ENCODE assay signal across 20 cellular contexts in genomic region chr19:6071840-6072239, GRCh38. TPM values are rescaled to one million over a fixed set of nuclear protein-coding genes. Genes with fewer than 3 reads are reported as not detected.
DNase-seq lines count a peak whose midpoint lies in the region; ATAC-seq and TF ChIP-seq lines count a peak whose summit lies in the region.
"Had no signal": no experiment of that assay in that cellular context is flagged by ENCODE, and none has a peak within 500 bp of the region (broad histone marks: within the 10 kb centered on the region; RNA-seq: fewer than 3 reads in every experiment).

No MANE protein-coding gene starts in this region.

- H3K9me3 ChIP-seq in esophagus squamous epithelium (no peaks in the 10 kb centered on the region), upper lobe of right lung (no peaks in the 10 kb centered on the region)

- peaks cover 13 to 51% (median 29%) of the 10 kb centered on the region in 3 donors for H3K4me1 ChIP-seq in esophagus squamous epithelium
- H3K4me1 ChIP-seq in upper lobe of right lung: peaks cover 27% of the 10 kb centered on the region

- no peak for TF ChIP-seq CTCF in esophagus squamous epithelium (IDR thresholded peaks at IDR 0.05)
- no peak for TF ChIP-seq CTCF in upper lobe of right lung (IDR thresholded peaks at IDR 0.05)
- no peak for TF ChIP-seq CTCF in dorsolateral prefrontal cortex (IDR thresholded peaks at IDR 0.05 in 54 of 56, conservative IDR thresholded peaks at IDR 0.05 in 2 of 56; ENCODE audit: low read depth in 1 of 56, partially characterized antibody in 56 of 56)

- H3K27me3 ChIP-seq in esophagus squamous epithelium: no peaks in the 10 kb centered on the region
- H3K27me3 ChIP-seq in upper lobe of right lung: no peaks in the 10 kb centered on the region
- H3K27me3 ChIP-seq in dorsolateral prefrontal cortex: no peaks in the 10 kb centered on the region

- H3K36me3 ChIP-seq in esophagus squamous epithelium (no peaks in the 10 kb centered on the region), upper lobe of right lung (no peaks in the 10 kb centered on the region)

- intact Hi-C loops in esophagus squamous epithelium (cut with DNase I): no loop called here
- intact Hi-C loops in posterior vena cava (cut with DNase I): no loop called here
- intact Hi-C loops in upper lobe of right lung (cut with DNase I): no loop called here
- intact Hi-C loops in dorsolateral prefrontal cortex (cut with DNase I): no loop called here

- ATAC-seq in upper lobe of right lung (no peak), GM18907 (IDR thresholded peaks at IDR 0.05; ENCODE audit: unreplicated experiment) (no peak)
- ATAC-seq: esophagus mucosa; stimulated activated naive CD8-positive, alpha-beta T cell treated with anti-CD3 and anti-CD28 coated beads, Interleukin-15, amount 100 ng/mL, for 72 hours had no signal

- H3K4me3 ChIP-seq in esophagus squamous epithelium: no peak overlapping the region
- H3K4me3 ChIP-seq in upper lobe of right lung: no peak overlapping the region
- no peak overlapping the region for H3K4me3 ChIP-seq in dorsolateral prefrontal cortex

- H3K27ac ChIP-seq in esophagus squamous epithelium (peak overlapping the region; percentile 56 to 85 (median 76)), upper lobe of right lung (peak overlapping the region; percentile 25), dorsolateral prefrontal cortex (peak overlapping the region in 3 of 59 donors; percentile 20 to 34 (median 21))

- peak; percentile 19 for DNase-seq in activated CD8-positive, alpha-beta memory T cell treated with anti-CD3 and anti-CD28 coated beads for 24 hours
- no peak for DNase-seq in activated CD8-positive, alpha-beta memory T cell treated with anti-CD3 and anti-CD28 coated beads, Interleukin-2, amount 50 U/mL, for 48 hours
- DNase-seq in esophagus squamous epithelium (lab: John Stamatoyannopoulos, UW) (no peak), posterior vena cava (ENCODE audit: low spot score) (peak; percentile 4), upper lobe of right lung (no peak), dorsolateral prefrontal cortex (no peak)
- no peak for DNase-seq in activated CD4-positive, alpha-beta T cell treated with anti-CD3 and anti-CD28 coated beads for 48 hours
- DNase-seq: 8988T; activated CD4-positive, alpha-beta memory T cell treated with anti-CD3 and anti-CD28 coated beads for 36 hours; DMS153; GF-D8; NCI-H1048; NCI-H2081 treated with DMSO at 0.1 percent for 48 hours; NCI-H510A treated with DMSO at 0.1 percent for 48 hours; retina; SIG-M5; stimulated activated naive CD8-positive, alpha-beta T cell treated with anti-CD3 and anti-CD28 coated beads, Interleukin-15, amount 100 ng/mL, for 72 hours; T-helper 2 cell had no signal

- 79% methylated on average over 8 of the region's 8 CpGs for WGBS in esophagus squamous epithelium, 2 donors

- TF ChIP-seq POLR2A in esophagus squamous epithelium (IDR thresholded peaks at IDR 0.05): no peak

RNA-seq across cellular contexts. Expression of gene RFX2, which starts 38.5 kb away (rescaled TPM):
- 10 to 100 TPM in 1 of 4 donors, 1 to 10 TPM in 3; 5.2 to 21.4 (median 7.7) TPM for total RNA-seq in esophagus squamous epithelium
- 10 to 100 TPM; 20.7 to 21.7 TPM for total RNA-seq in posterior vena cava
- total RNA-seq in upper lobe of right lung: 11.7 TPM
- total RNA-seq in dorsolateral prefrontal cortex: 10 to 100 TPM in 103 of 120 experiments, 1 to 10 TPM in 17; 5.3 to 44.1 (median 14.3) TPM

Comparison
In these comparisons a context has a peak if more than half of its experiments do, and no peak if none do; other contexts are left out.
1. DNase-seq: peak in activated CD8-positive, alpha-beta memory T cell treated with anti-CD3 and anti-CD28 coated beads for 24 hours (single experiment) and posterior vena cava (single experiment); none in activated CD8-positive, alpha-beta memory T cell treated with anti-CD3 and anti-CD28 coated beads, Interleukin-2, amount 50 U/mL, for 48 hours (single experiment), esophagus squamous epithelium (single experiment), upper lobe of right lung (single experiment), dorsolateral prefrontal cortex (0 of 10) and activated CD4-positive, alpha-beta T cell treated with anti-CD3 and anti-CD28 coated beads for 48 hours (single experiment).